1 cellular context compared by ENCODE assay signal in genomic region chr1:150233359-150234308, GRCh38.
TF ChIP-seq lines count a peak whose summit lies in the region.

No MANE protein-coding gene starts in this region.

TF ChIP-seq in GM23338, 12 proteins besides CTCF, POLR2A, EP300 and RAD21 (continued from another document):
- TF ChIP-seq, protein P1, sequence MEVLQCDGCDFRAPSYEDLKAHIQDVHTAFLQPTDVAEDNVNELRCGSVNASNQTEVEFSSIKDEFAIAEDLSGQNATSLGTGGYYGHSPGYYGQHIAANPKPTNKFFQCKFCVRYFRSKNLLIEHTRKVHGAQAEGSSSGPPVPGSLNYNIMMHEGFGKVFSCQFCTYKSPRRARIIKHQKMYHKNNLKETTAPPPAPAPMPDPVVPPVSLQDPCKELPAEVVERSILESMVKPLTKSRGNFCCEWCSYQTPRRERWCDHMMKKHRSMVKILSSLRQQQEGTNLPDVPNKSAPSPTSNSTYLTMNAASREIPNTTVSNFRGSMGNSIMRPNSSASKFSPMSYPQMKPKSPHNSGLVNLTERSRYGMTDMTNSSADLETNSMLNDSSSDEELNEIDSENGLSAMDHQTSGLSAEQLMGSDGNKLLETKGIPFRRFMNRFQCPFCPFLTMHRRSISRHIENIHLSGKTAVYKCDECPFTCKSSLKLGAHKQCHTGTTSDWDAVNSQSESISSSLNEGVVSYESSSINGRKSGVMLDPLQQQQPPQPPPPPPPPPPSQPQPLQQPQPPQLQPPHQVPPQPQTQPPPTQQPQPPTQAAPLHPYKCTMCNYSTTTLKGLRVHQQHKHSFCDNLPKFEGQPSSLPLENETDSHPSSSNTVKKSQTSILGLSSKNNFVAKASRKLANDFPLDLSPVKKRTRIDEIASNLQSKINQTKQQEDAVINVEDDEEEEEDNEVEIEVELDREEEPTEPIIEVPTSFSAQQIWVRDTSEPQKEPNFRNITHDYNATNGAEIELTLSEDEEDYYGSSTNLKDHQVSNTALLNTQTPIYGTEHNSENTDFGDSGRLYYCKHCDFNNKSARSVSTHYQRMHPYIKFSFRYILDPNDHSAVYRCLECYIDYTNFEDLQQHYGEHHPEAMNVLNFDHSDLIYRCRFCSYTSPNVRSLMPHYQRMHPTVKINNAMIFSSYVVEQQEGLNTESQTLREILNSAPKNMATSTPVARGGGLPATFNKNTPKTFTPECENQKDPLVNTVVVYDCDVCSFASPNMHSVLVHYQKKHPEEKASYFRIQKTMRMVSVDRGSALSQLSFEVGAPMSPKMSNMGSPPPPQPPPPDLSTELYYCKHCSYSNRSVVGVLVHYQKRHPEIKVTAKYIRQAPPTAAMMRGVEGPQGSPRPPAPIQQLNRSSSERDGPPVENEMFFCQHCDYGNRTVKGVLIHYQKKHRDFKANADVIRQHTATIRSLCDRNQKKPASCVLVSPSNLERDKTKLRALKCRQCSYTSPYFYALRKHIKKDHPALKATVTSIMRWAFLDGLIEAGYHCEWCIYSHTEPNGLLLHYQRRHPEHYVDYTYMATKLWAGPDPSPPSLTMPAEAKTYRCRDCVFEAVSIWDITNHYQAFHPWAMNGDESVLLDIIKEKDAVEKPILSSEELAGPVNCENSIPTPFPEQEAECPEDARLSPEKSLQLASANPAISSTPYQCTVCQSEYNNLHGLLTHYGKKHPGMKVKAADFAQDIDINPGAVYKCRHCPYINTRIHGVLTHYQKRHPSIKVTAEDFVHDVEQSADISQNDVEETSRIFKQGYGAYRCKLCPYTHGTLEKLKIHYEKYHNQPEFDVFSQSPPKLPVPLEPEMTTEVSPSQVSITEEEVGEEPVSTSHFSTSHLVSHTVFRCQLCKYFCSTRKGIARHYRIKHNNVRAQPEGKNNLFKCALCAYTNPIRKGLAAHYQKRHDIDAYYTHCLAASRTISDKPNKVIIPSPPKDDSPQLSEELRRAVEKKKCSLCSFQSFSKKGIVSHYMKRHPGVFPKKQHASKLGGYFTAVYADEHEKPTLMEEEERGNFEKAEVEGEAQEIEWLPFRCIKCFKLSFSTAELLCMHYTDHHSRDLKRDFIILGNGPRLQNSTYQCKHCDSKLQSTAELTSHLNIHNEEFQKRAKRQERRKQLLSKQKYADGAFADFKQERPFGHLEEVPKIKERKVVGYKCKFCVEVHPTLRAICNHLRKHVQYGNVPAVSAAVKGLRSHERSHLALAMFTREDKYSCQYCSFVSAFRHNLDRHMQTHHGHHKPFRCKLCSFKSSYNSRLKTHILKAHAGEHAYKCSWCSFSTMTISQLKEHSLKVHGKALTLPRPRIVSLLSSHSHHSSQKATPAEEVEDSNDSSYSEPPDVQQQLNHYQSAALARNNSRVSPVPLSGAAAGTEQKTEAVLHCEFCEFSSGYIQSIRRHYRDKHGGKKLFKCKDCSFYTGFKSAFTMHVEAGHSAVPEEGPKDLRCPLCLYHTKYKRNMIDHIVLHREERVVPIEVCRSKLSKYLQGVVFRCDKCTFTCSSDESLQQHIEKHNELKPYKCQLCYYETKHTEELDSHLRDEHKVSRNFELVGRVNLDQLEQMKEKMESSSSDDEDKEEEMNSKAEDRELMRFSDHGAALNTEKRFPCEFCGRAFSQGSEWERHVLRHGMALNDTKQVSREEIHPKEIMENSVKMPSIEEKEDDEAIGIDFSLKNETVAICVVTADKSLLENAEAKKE (CRISPR knock-in tag; IDR thresholded peaks at IDR 0.05): no peak
- no peak for TF ChIP-seq EZH2phosphoT487 (IDR thresholded peaks at IDR 0.05; ENCODE audit: unreplicated experiment)
- no peak for TF ChIP-seq REST (IDR thresholded peaks at IDR 0.05; ENCODE audit: unreplicated experiment)
- no peak for TF ChIP-seq ZNF114 (CRISPR knock-in tag; IDR thresholded peaks at IDR 0.05)
- no peak for TF ChIP-seq JUNB (IDR thresholded peaks at IDR 0.05; ENCODE audit: unreplicated experiment)
TF ChIP-seq in GM23338: peak in this region for 0.
